In genomic region chr22:27245056-27245455, GRCh38 we compare ENCODE assay signal across 14 cellular contexts.
"Had no signal": no experiment of that assay in that cellular context is flagged by ENCODE, and none has a peak within 500 bp of the region (broad histone marks: within the 10 kb centered on the region; RNA-seq: fewer than 3 reads in every experiment).

No MANE protein-coding gene starts in this region.

- ATAC-seq: activated CD8-positive, alpha-beta memory T cell treated with anti-CD3 and anti-CD28 coated beads, Interleukin-2, amount 10 ng/mL, durations not matched to agents 7 days and 5 days; activated naive CD4-positive, alpha-beta T cell treated with anti-CD3 and anti-CD28 coated beads, Interleukin-2, amount 50 U/mL, for 72 hours; activated T-cell treated with anti-CD3 and anti-CD28 coated beads, Interleukin-2, amount 50 U/mL, for 4 hours; body of pancreas; esophagus mucosa; left ventricle myocardium superior; naive thymus-derived CD8-positive, alpha-beta T cell; right cardiac atrium had no signal

- DNase-seq: activated CD4-positive, alpha-beta memory T cell treated with anti-CD3 and anti-CD28 coated beads for 36 hours; activated CD8-positive, alpha-beta memory T cell treated with anti-CD3 and anti-CD28 coated beads, Interleukin-2, amount 10 ng/mL, durations not matched to agents 7 days and 5 days; activated effector memory CD4-positive, alpha-beta T cell treated with Interleukin-2 at 50 U/mL for 16 hours; activated T-cell treated with anti-CD3 and anti-CD28 coated beads, Interleukin-2, amount 50 U/mL, for 4 hours; amniotic stem cell; body of pancreas; caudate nucleus; kidney; left ventricle myocardium superior; naive thymus-derived CD8-positive, alpha-beta T cell; nucleus accumbens; right cardiac atrium had no signal
